In genomic region chr1:20697560-20697959, GRCh38 we compare ENCODE assay signal across 12 cellular contexts. TPM values are rescaled to one million over a fixed set of nuclear protein-coding genes. Genes with fewer than 3 reads are reported as not detected.
DNase-seq lines count a peak whose midpoint lies in the region; FAIRE-seq and TF ChIP-seq lines count a peak whose summit lies in the region.
"Had no signal": no experiment of that assay in that cellular context is flagged by ENCODE, and none has a peak within 500 bp of the region (broad histone marks: within the 10 kb centered on the region; RNA-seq: fewer than 3 reads in every experiment).

No MANE protein-coding gene starts in this region.

- no peak for TF ChIP-seq POLR2A in H1 (IDR thresholded peaks at IDR 0.05; ENCODE audit: control extremely low read depth in 1 of 2, low read depth in 2 of 2, low read length in 2 of 2)

- TF ChIP-seq CTCF in H1 (IDR thresholded peaks at IDR 0.05; ENCODE audit: control extremely low read depth in 1 of 3, insufficient read depth in 1 of 3, low read depth in 1 of 3, low read length in 3 of 3) (no peak), osteoblast (IDR thresholded peaks at IDR 0.05; ENCODE audit: extremely low read depth, low read depth, low read length) (no peak)

- FAIRE-seq in H1 (lab: Jason Lieb, UNC) = no peak
- FAIRE-seq: pancreas had no signal

- POLR2A ChIA-PET in H1 (lab: Charles Lee; ENCODE audit: partially characterized antibody) = interaction anchor here (1.2 to 3.7 kb wide), 6 partner anchors 13 to 90 kb away, joined by 4 to 16 read pairs (median 6); partner anchors contain the start of genes DDOST and HP1BP3

- H3K4ac ChIP-seq in H1 (replicated peaks; ENCODE audit: insufficient read length, low read depth, low read length) = no peak overlapping the region

- H3K9ac ChIP-seq in HUES64 (ENCODE audit: low read depth, low read length) (no peak overlapping the region), H1 (replicated peaks in 1 of 4; ENCODE audit: extremely low read depth in 1 of 4, low read depth in 3 of 4, low read length in 3 of 4) (no peak overlapping the region)

- peaks cover 14% of the 10 kb centered on the region for H3K4me1 ChIP-seq in ACC112 (ENCODE audit: control insufficient read depth, insufficient read depth, low read length, unreplicated experiment)
- H3K4me1 ChIP-seq in HUES64 (ENCODE audit: insufficient read depth, low read length) = 0 out of 2 replicates have a peak, but pooled peaks cover 3% of the 10 kb centered on the region
- H3K4me1 ChIP-seq in H1 (replicated peaks in 1 of 4; ENCODE audit: control insufficient read depth in 3 of 4, insufficient read depth in 4 of 4, low read length in 3 of 4) = peaks cover 0 to 6% (median 4%) of the 10 kb centered on the region in 4 experiments; a peak in 3 of 7 replicates
- H3K4me1 ChIP-seq in osteoblast (ENCODE audit: insufficient read depth, low read length) = peaks cover 17% of the 10 kb centered on the region

- H2BK20ac ChIP-seq in H1 (ENCODE audit: low read length) = no peak overlapping the region

- 88% methylated on average over 11 of the region's 11 CpGs for WGBS in HUES64
- 86% methylated on average over 11 of the region's 11 CpGs; no CpG with 5 or more reads in 1 of the 2 experiments for whole genome bisulfite sequencing in H1 (ENCODE audit: extremely low coverage in 1 of 2, insufficient coverage in 1 of 2, insufficient read length in 1 of 2, insufficient replicate concordance in 2 of 2, low coverage in 1 of 2, low lambda C conversion rate in 2 of 2, missing lambda C conversion rate in 1 of 2), 2 experiments

- DNase-seq in H1 (ENCODE audit: low read depth in 1 of 2, low spot score in 2 of 2) (no peak), osteoblast (ENCODE audit: insufficient read length, low spot score, missing footprints) (peak; percentile 68), activated gamma-delta T cell (lab: John Stamatoyannopoulos, UW) (no peak), HPDE6-E6E7 (ENCODE audit: extremely low spot score) (no peak), NCI-H1436 treated with DMSO at 0.1 percent for 48 hours (lab: John Stamatoyannopoulos, UW) (no peak), NCI-H82 treated with DMSO at 0.1 percent for 48 hours (lab: John Stamatoyannopoulos, UW; ENCODE audit: unreplicated experiment) (no peak)

- no peak overlapping the region for H4K5ac ChIP-seq in H1 (ENCODE audit: insufficient read length, low read depth, low read length)

- H4K20me1 ChIP-seq in H1 (replicated peaks in 1 of 2; ENCODE audit: control insufficient read depth in 1 of 2, insufficient read depth in 2 of 2, low read length in 2 of 2) = peaks cover 2 to 3% of the 10 kb centered on the region in 2 experiments
- no peaks in the 10 kb centered on the region for H4K20me1 ChIP-seq in osteoblast (ENCODE audit: insufficient read depth, low read length)

- H3K4me3 ChIP-seq in ACC112 (ENCODE audit: low read depth, low read length) (peak overlapping the region; percentile 74), HUES64 (ENCODE audit: low read length) (peak overlapping the region; percentile 64; the same call in 1 of the 2 replicates), H1 (ENCODE audit: extremely low read depth in 1 of 4, insufficient read depth in 2 of 4, low read depth in 3 of 4, low read length in 4 of 4) (peak overlapping the region in 1 of 4 experiments; percentile 66; a peak in 1 of 8 replicates), osteoblast (ENCODE audit: insufficient read depth, low read length) (no peak overlapping the region)

- H3K9me3 ChIP-seq in HUES64 (ENCODE audit: insufficient read depth, low read depth, low read length) (no peaks in the 10 kb centered on the region), H1 (ENCODE audit: insufficient read depth in 2 of 2, low read depth in 1 of 2, low read length in 1 of 2) (no peaks in the 10 kb centered on the region), osteoblast (ENCODE audit: low read depth, low read length) (no peaks in the 10 kb centered on the region)
- H3K9me3 ChIP-seq: mucosa of descending colon, pancreas had no signal

- H3K56ac ChIP-seq in H1 (replicated peaks; ENCODE audit: insufficient read length, low read depth, low read length) = no peak overlapping the region

- H3K27me3 ChIP-seq in ACC112 (ENCODE audit: insufficient read depth, low read length) = no peaks in the 10 kb centered on the region
- no peaks in the 10 kb centered on the region for H3K27me3 ChIP-seq in HUES64 (ENCODE audit: insufficient read depth, low read length)
- H3K27me3 ChIP-seq in H1 (replicated peaks in 1 of 4; ENCODE audit: control insufficient read depth in 3 of 4, extremely low read depth in 1 of 4, insufficient read depth in 3 of 4, low read length in 3 of 4) = no peaks in the 10 kb centered on the region; a peak in 1 of 7 replicates
- no peaks in the 10 kb centered on the region for H3K27me3 ChIP-seq in osteoblast (ENCODE audit: insufficient read depth, low read length)
- H3K27me3 ChIP-seq: pancreas had no signal

- H3K14ac ChIP-seq in H1 (ENCODE audit: insufficient read length) = no peak overlapping the region

- no peaks in the 10 kb centered on the region for H3K36me3 ChIP-seq in ACC112 (ENCODE audit: insufficient read depth, low read length)
- no peaks in the 10 kb centered on the region for H3K36me3 ChIP-seq in HUES64 (ENCODE audit: insufficient read depth, low read length)
- no peaks in the 10 kb centered on the region for H3K36me3 ChIP-seq in H1 (ENCODE audit: control insufficient read depth in 2 of 4, insufficient read depth in 4 of 4, low read length in 3 of 4)
- H3K36me3 ChIP-seq in osteoblast (ENCODE audit: insufficient read depth, low read length) = no peaks in the 10 kb centered on the region
- H3K36me3 ChIP-seq: pancreas had no signal

- H3K27ac ChIP-seq in ACC112 (ENCODE audit: low read depth, low read length) (no peak overlapping the region), HUES64 (ENCODE audit: low read depth, low read length) (no peak overlapping the region), H1 (ENCODE audit: low read depth, low read length) (no peak overlapping the region), osteoblast (ENCODE audit: low read depth, low read length) (no peak overlapping the region)

- H4K91ac ChIP-seq in H1 (replicated peaks; ENCODE audit: insufficient read length, low read length) = no peak overlapping the region

- CTCF ChIA-PET in H1 (lab: Charles Lee; ENCODE audit: partially characterized antibody) = interaction anchor here (0.5 to 5.1 kb wide), 36 partner anchors 9 to 895 kb away, joined by 3 to 82 read pairs (median 6); partner anchors contain the start of genes DDOST, KIF17 and SH2D5

- no peak overlapping the region for H3K18ac ChIP-seq in H1 (ENCODE audit: extremely low read depth, low read length)

- no peak overlapping the region for H2BK5ac ChIP-seq in H1 (ENCODE audit: low read depth, low read length)

- TF ChIP-seq EP300 in H1 (IDR thresholded peaks at IDR 0.05; ENCODE audit: borderline replicate concordance in 1 of 2, low read depth in 2 of 2, low read length in 2 of 2) = no peak

- H3K4me2 ChIP-seq in H1 (ENCODE audit: insufficient read depth in 1 of 2, low read depth in 2 of 2, low read length in 2 of 2) = peak overlapping the region; percentile 37 to 88; a peak in 3 of 4 replicates
- H3K4me2 ChIP-seq in osteoblast (ENCODE audit: insufficient read depth, low read length) = peak overlapping the region; percentile 96

- H2BK120ac ChIP-seq in H1 (replicated peaks; ENCODE audit: low read depth, low read length) = no peak overlapping the region

- no peak overlapping the region for H2BK15ac ChIP-seq in H1 (ENCODE audit: low read length)

- no peaks in the 10 kb centered on the region for H3K79me1 ChIP-seq in H1 (ENCODE audit: low read depth, low read length)

- H2AK5ac ChIP-seq in H1 (ENCODE audit: low read depth, low read length) = peak overlapping the region; percentile 24; the same call in 1 of the 2 replicates

- H2AFZ ChIP-seq in ACC112 (ENCODE audit: low read length, unreplicated experiment) (no peak overlapping the region), H1 (ENCODE audit: low read length) (no peak overlapping the region), osteoblast (ENCODE audit: low read length) (no peak overlapping the region)

- H3K23me2 ChIP-seq in H1 (ENCODE audit: low read depth, low read length) = peaks cover 5% of the 10 kb centered on the region; the same call in 1 of the 2 replicates

- no peak overlapping the region for H2BK12ac ChIP-seq in H1 (ENCODE audit: low read depth, low read length)

- H4K8ac ChIP-seq in H1 (ENCODE audit: extremely low read depth, insufficient read depth, low read length) = no peak overlapping the region

- H3K23ac ChIP-seq in H1 (ENCODE audit: insufficient read length) = no peak overlapping the region

- no peaks in the 10 kb centered on the region for H3K79me2 ChIP-seq in ACC112 (ENCODE audit: control insufficient read depth, insufficient read depth, low read length, unreplicated experiment)
- H3K79me2 ChIP-seq in H1 (ENCODE audit: control insufficient read depth in 1 of 2, insufficient read depth in 2 of 2, low read length in 2 of 2) = no peaks in the 10 kb centered on the region
- H3K79me2 ChIP-seq in osteoblast (ENCODE audit: insufficient read depth, low read length) = no peaks in the 10 kb centered on the region

- TF ChIP-seq RAD21 in H1 (IDR thresholded peaks at IDR 0.05 in 1 of 2, conservative IDR thresholded peaks at IDR 0.05 in 1 of 2; ENCODE audit: low read depth in 2 of 2, low read length in 2 of 2) = no peak

RNA-seq across cellular contexts. Expression of gene KIF17, which starts 20.2 kb away (rescaled TPM):
- polyA plus RNA-seq in HUES64 (2013, experiment 1 of 2) = 3.4 TPM
- 5.7 TPM for polyA plus RNA-seq in HUES64 (2013, experiment 2 of 2)
- total RNA-seq in H1 (2021; fragmentation: NEBNext Ultra II Directional; extraction: Animal tissue kit (Norgen Biotek cat#: 25700)) = 9.9 and 10.4 TPM in 2 replicates
- 6.9 and 10.5 TPM in 2 replicates for polyA plus RNA-seq in H1 (2011; rRNA removed)
- polyA plus RNA-seq in H1 (2011; cell fraction: cytosol; rRNA removed) = 9.7 TPM
- 14.6 TPM for polyA plus RNA-seq in H1 (2011; cell fraction: nucleus; rRNA removed)
- polyA plus RNA-seq in H1 (2012, experiment 1 of 2) = 6.2 to 10.5 TPM (median 8.5 TPM) in 4 replicates
- polyA plus RNA-seq in H1 (2012, experiment 2 of 2) = 5.9 TPM
- polyA plus RNA-seq in H1 (2013, experiment 1 of 2) = 7.4 TPM
- polyA plus RNA-seq in H1 (2013, experiment 2 of 2) = 6.7 TPM
- polyA minus RNA-seq in H1 (2011; rRNA and poly(A)+ RNA removed) = 8.8 and 14.3 TPM in 2 replicates
- polyA minus RNA-seq in H1 (2011; cell fraction: cytosol; rRNA and poly(A)+ RNA removed) = 10.8 TPM
- 11.0 TPM for polyA minus RNA-seq in H1 (2011; cell fraction: nucleus; rRNA and poly(A)+ RNA removed)
- 0.29 and 0.36 TPM in 2 replicates for total RNA-seq in osteoblast
- total RNA-seq: activated naive CD4-positive, alpha-beta T cell treated with anti-CD3 and anti-CD28 coated beads for 36 hours; SK-MEL-5 had no signal

RNA-seq across cellular contexts. Expression of gene SH2D5, which starts 34.9 kb away (rescaled TPM):
- 8.2 TPM for polyA plus RNA-seq in HUES64 (2013, experiment 1 of 2)
- polyA plus RNA-seq in HUES64 (2013, experiment 2 of 2) = 8.6 TPM
- total RNA-seq in H1 (2021; fragmentation: NEBNext Ultra II Directional; extraction: Animal tissue kit (Norgen Biotek cat#: 25700)) = 18.3 and 18.4 TPM in 2 replicates
- polyA plus RNA-seq in H1 (2011; rRNA removed) = 13.2 and 16.7 TPM in 2 replicates
- polyA plus RNA-seq in H1 (2011; cell fraction: cytosol; rRNA removed) = 18.1 TPM
- 56.3 TPM for polyA plus RNA-seq in H1 (2011; cell fraction: nucleus; rRNA removed)
- 15.3 to 22.7 TPM (median 18.5 TPM) in 4 replicates for polyA plus RNA-seq in H1 (2012, experiment 1 of 2)
- polyA plus RNA-seq in H1 (2012, experiment 2 of 2) = 13.8 TPM
- 8.4 TPM for polyA plus RNA-seq in H1 (2013, experiment 1 of 2)
- polyA plus RNA-seq in H1 (2013, experiment 2 of 2) = 8.1 TPM
- 6.4 and 7.4 TPM in 2 replicates for polyA minus RNA-seq in H1 (2011; rRNA and poly(A)+ RNA removed)
- 5.1 TPM for polyA minus RNA-seq in H1 (2011; cell fraction: cytosol; rRNA and poly(A)+ RNA removed)
- 9.6 TPM for polyA minus RNA-seq in H1 (2011; cell fraction: nucleus; rRNA and poly(A)+ RNA removed)
- 1.4 and 1.8 TPM in 2 replicates for total RNA-seq in osteoblast

RNA-seq across cellular contexts. Expression of gene DDOST, which starts 36.4 kb away (rescaled TPM):
- polyA plus RNA-seq in HUES64 (2013, experiment 1 of 2) = 157 TPM
- 157 TPM for polyA plus RNA-seq in HUES64 (2013, experiment 2 of 2)
- 253 and 260 TPM in 2 replicates for total RNA-seq in H1 (2021; fragmentation: NEBNext Ultra II Directional; extraction: Animal tissue kit (Norgen Biotek cat#: 25700))
- polyA plus RNA-seq in H1 (2011; rRNA removed) = 300 and 336 TPM in 2 replicates
- 310 TPM for polyA plus RNA-seq in H1 (2011; cell fraction: cytosol; rRNA removed)
- polyA plus RNA-seq in H1 (2011; cell fraction: nucleus; rRNA removed) = 218 TPM
- polyA plus RNA-seq in H1 (2012, experiment 1 of 2) = 199 to 273 TPM (median 262 TPM) in 4 replicates
- polyA plus RNA-seq in H1 (2012, experiment 2 of 2) = 359 TPM
- polyA plus RNA-seq in H1 (2013, experiment 1 of 2) = 314 TPM
- 341 TPM for polyA plus RNA-seq in H1 (2013, experiment 2 of 2)
- 272 and 301 TPM in 2 replicates for polyA minus RNA-seq in H1 (2011; rRNA and poly(A)+ RNA removed)
- polyA minus RNA-seq in H1 (2011; cell fraction: cytosol; rRNA and poly(A)+ RNA removed) = 158 TPM
- polyA minus RNA-seq in H1 (2011; cell fraction: nucleus; rRNA and poly(A)+ RNA removed) = 100 TPM
- 291 and 293 TPM in 2 replicates for total RNA-seq in osteoblast
